33 cellular contexts compared by ENCODE assay signal in the genomic region with DNA sequence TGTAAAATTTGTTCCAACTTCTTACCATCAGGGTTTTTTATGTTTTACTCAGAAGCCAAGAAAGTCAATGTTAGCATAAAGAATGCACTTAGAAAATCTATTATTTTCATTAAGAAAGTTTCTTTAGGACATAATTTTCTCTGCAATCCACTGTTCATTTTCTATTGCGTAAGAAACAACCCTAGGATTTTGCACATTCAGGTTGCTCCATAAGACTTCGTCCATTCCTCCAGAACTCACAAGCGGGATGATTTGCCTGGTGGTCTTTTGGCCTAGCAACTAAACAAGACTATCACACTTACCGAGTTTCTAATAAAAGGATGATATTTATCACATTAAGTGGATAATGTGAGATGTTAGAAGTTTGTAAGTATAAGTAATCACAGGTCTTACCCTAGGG.
"Had no signal": no experiment of that assay in that cellular context is flagged by ENCODE, and none has a peak within 500 bp of the region (broad histone marks: within the 10 kb centered on the region; RNA-seq: fewer than 3 reads in every experiment).

No MANE protein-coding gene starts in this region.

- H3K36me3 ChIP-seq: adrenal gland, ascending aorta, brain microvascular endothelial cell, breast epithelium, cardiac muscle cell had no signal

- H3K4me1 ChIP-seq: adrenal gland, ascending aorta, body of pancreas, breast epithelium had no signal

- H3K9me3 ChIP-seq: adrenal gland, ascending aorta, body of pancreas, breast epithelium had no signal

- DNase-seq: activated effector memory CD4-positive, alpha-beta T cell treated with anti-CD3 and anti-CD28 coated beads, Interleukin-2, amount 50 U/mL, for 16 hours; activated effector memory CD4-positive, alpha-beta T cell treated with Interleukin-2 at 50 U/mL for 16 hours; activated gamma-delta T cell; activated gamma-delta T cell treated with Interleukin-2 at 50 U/mL for 16 hours; activated naive CD4-positive, alpha-beta T cell; activated naive CD4-positive, alpha-beta T cell treated with anti-CD3 and anti-CD28 coated beads for 36 hours; activated naive CD4-positive, alpha-beta T cell treated with anti-CD3 and anti-CD28 coated beads, Interleukin-2, amount 10 ng/mL, durations not matched to agents 7 days and 5 days; activated naive CD4-positive, alpha-beta T cell treated with anti-CD3 and anti-CD28 coated beads, Interleukin-2, amount 50 U/mL, for 16 hours; activated naive CD4-positive, alpha-beta T cell treated with Interleukin-2 at 50 U/mL for 16 hours; activated naive CD8-positive, alpha-beta T cell treated with anti-CD3 and anti-CD28 coated beads for 36 hours; activated naive CD8-positive, alpha-beta T cell treated with anti-CD3 and anti-CD28 coated beads, Interleukin-2, amount 10 ng/mL, durations not matched to agents 7 days and 5 days; activated naive CD8-positive, alpha-beta T cell treated with anti-CD3 and anti-CD28 coated beads, Interleukin-2, amount 50 U/mL, for 24 hours; activated T-cell treated with anti-CD3 and anti-CD28 coated beads, Interleukin-2, amount 50 U/mL, for 24 hours; activated T-cell treated with anti-CD3 and anti-CD28 coated beads, Interleukin-2, amount 50 U/mL, for 4 hours; activated T-cell treated with anti-CD3 and anti-CD28 coated beads, Interleukin-2, amount 50 U/mL, for 48 hours; activated T-cell treated with anti-CD3 and anti-CD28 coated beads, Interleukin-2, amount 50 U/mL, for 72 hours; adrenal gland; amniotic stem cell; amygdala; anterior cingulate cortex; aorta; body of pancreas; brain microvascular endothelial cell; caudate nucleus; central memory CD4-positive, alpha-beta T cell; cerebellar nuclear complex had no signal

- H3K4me3 ChIP-seq: adrenal gland, ascending aorta, body of pancreas, breast epithelium, cardiac muscle cell had no signal

- ATAC-seq: activated naive CD4-positive, alpha-beta T cell treated with anti-CD3 and anti-CD28 coated beads, Interleukin-2, amount 50 U/mL, for 72 hours; activated naive CD8-positive, alpha-beta T cell treated with anti-CD3 and anti-CD28 coated beads, Interleukin-2, amount 50 U/mL, for 24 hours; activated T-cell treated with anti-CD3 and anti-CD28 coated beads, Interleukin-2, amount 50 U/mL, for 4 hours; activated T-cell treated with anti-CD3 and anti-CD28 coated beads, Interleukin-2, amount 50 U/mL, for 72 hours; activated T-helper 17 cell treated with anti-CD3 and anti-CD28 coated beads, Interleukin-2, amount 50 U/mL, for 72 hours; body of pancreas had no signal

- H3K27me3 ChIP-seq: adrenal gland, ascending aorta, body of pancreas, brain microvascular endothelial cell, breast epithelium, cardiac muscle cell had no signal

- FAIRE-seq: astrocyte, bronchial epithelial cell had no signal

- H3K27ac ChIP-seq: adrenal gland, ascending aorta, body of pancreas, brain microvascular endothelial cell, breast epithelium, cardiac muscle cell had no signal
